In the genomic region with DNA sequence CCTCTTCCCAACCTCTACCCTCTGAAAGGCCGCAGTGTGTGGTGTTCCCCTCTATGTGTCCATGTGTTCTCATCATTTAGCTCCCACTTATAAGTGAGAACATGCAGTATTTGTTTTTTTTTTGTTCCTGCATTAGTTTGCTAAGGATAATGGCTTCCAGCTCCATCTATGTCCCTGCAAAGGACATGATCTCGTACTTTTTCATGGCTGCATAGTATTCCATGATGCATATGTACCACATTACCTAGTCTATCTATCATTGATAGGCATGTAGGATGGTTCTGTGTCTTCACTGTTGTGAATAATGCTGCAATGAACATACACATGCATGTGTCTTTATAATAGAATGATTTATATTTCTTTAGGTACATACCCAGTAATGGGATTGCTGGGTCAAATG, we compare ENCODE assay signal across 12 cellular contexts. TPM values are rescaled to one million over a fixed set of nuclear protein-coding genes. Genes with fewer than 3 reads are reported as not detected.
"Had no signal": no experiment of that assay in that cellular context is flagged by ENCODE, and none has a peak within 500 bp of the region (broad histone marks: within the 10 kb centered on the region; RNA-seq: fewer than 3 reads in every experiment).

No MANE protein-coding gene starts in this region.

RNA-seq across cellular contexts. Expression of a gene that starts 12.6 kb away (rescaled TPM):
- total RNA-seq: activated B cell treated with CpG ODN at 0.5 μM for 24 hours; activated CD4-positive, alpha-beta T cell treated with anti-CD3 and anti-CD28 coated beads, Interleukin-2, amount 10 ng/mL, durations not matched to agents 24 days and 14 days; activated CD8-positive, alpha-beta memory T cell treated with anti-CD3 and anti-CD28 coated beads, Interleukin-2, amount 10 ng/mL, durations not matched to agents 7 days and 5 days; activated CD8-positive, alpha-beta T cell treated with anti-CD3 and anti-CD28 coated beads, Interleukin-2, amount 10 ng/mL, durations not matched to agents 7 days and 5 days; T-helper 1 cell treated with Interleukin-12 subunit alpha and Interleukin-12 subunit beta and Interleukin-4 antibody, amounts not matched to agents 30 ng/mL and 1 ng/mL, for 36 hours; T-helper 17 cell; T-helper 2 cell treated with Interferon-gamma antibody and Interleukin-4, amounts not matched to agents 100 ng/mL and 5 ng/mL, for 36 hours had no signal

RNA-seq across cellular contexts. Expression of a gene that starts 58.4 kb away (rescaled TPM):
- total RNA-seq: activated B cell treated with CpG ODN at 0.5 μM for 24 hours; activated CD4-positive, alpha-beta memory T cell treated with anti-CD3 and anti-CD28 coated beads for 36 hours; activated CD4-positive, alpha-beta memory T cell treated with anti-CD3 and anti-CD28 coated beads, Interleukin-2, amount 10 ng/mL, durations not matched to agents 7 days and 5 days; activated CD4-positive, alpha-beta T cell treated with anti-CD3 and anti-CD28 coated beads, Interleukin-2, amount 10 ng/mL, durations not matched to agents 24 days and 14 days; activated CD4-positive, alpha-beta T cell treated with anti-CD3 and anti-CD28 coated beads, Interleukin-2, amount 10 ng/mL, durations not matched to agents 7 days and 5 days; activated CD8-positive, alpha-beta memory T cell treated with anti-CD3 and anti-CD28 coated beads for 36 hours; activated CD8-positive, alpha-beta memory T cell treated with anti-CD3 and anti-CD28 coated beads, Interleukin-2, amount 10 ng/mL, durations not matched to agents 7 days and 5 days; activated CD8-positive, alpha-beta T cell treated with anti-CD3 and anti-CD28 coated beads for 36 hours; activated CD8-positive, alpha-beta T cell treated with anti-CD3 and anti-CD28 coated beads, Interleukin-2, amount 10 ng/mL, durations not matched to agents 7 days and 5 days; T-helper 1 cell treated with Interleukin-12 subunit alpha and Interleukin-12 subunit beta and Interleukin-4 antibody, amounts not matched to agents 30 ng/mL and 1 ng/mL, for 36 hours; T-helper 17 cell; T-helper 2 cell treated with Interferon-gamma antibody and Interleukin-4, amounts not matched to agents 100 ng/mL and 5 ng/mL, for 36 hours had no signal
